In the genomic region with DNA sequence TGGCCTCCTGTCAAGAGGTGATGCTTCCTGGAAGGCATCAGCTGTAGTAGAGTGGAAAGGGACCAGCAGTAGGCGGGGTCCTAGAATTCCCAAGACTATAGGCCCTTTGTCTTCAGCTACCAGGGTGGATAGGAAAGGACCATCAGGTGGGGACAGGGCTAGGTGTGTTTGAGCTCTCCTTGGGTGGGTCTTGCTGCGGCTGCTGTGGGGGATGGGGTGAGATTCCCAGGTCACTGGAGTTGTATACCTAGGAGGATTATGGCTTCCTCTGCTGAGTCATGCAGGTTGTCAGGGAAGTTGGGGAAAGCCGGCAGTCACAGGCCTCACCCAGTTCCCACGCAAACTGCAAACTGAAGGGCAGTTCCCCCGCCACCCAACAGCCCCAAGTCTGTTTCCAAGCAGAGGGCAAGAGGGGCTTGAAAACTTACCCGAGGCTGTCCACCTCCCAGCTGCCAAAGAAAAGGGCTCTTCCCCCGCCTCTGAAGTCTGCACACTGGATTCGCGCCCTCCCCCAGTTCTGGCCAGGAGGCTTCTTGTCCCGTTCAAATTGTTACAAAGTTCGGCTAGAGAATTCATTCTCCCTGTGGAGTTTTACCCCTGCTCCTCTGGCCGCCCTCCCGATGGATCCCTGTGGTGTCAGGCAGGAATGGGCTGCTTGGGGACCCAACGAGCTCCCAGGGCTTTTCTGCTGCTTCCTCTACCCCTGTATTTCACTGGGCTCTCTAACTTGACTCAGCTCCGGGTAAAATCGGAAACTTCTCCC, we compare ENCODE assay signal across 23 cellular contexts. TPM values are rescaled to one million over a fixed set of nuclear protein-coding genes. Genes with fewer than 3 reads are reported as not detected.
A peak's percentile ranks its signal among the peaks of the same experiment; 100 is the strongest.
DNase-seq lines count a peak whose midpoint lies in the region; ATAC-seq, FAIRE-seq and TF ChIP-seq lines count a peak whose summit lies in the region.
"Had no signal": no experiment of that assay in that cellular context is flagged by ENCODE, and none has a peak within 500 bp of the region (broad histone marks: within the 10 kb centered on the region; RNA-seq: fewer than 3 reads in every experiment).

No MANE protein-coding gene starts in this region.

- no peak for TF ChIP-seq POLR2A in H1 (IDR thresholded peaks at IDR 0.05; ENCODE audit: control extremely low read depth in 1 of 2, low read depth in 2 of 2, low read length in 2 of 2)
- no peak for TF ChIP-seq POLR2A in esophagus muscularis mucosa (IDR thresholded peaks at IDR 0.05; ENCODE audit: low read depth)

- no peak overlapping the region for H3K23ac ChIP-seq in H1 (ENCODE audit: insufficient read length)
- no peak overlapping the region for H3K23ac ChIP-seq in mesendoderm (ENCODE audit: low read length)

- H3K36me3 Mint-ChIP-seq in GM23338 (ENCODE audit: low read depth) (no peaks in the 10 kb centered on the region), natural killer cell (no peaks in the 10 kb centered on the region)

- no peak overlapping the region for H2BK12ac ChIP-seq in H1 (ENCODE audit: low read depth, low read length)

- H3K18ac ChIP-seq in H1 (ENCODE audit: extremely low read depth, low read length) = no peak overlapping the region
- H3K18ac ChIP-seq in mesendoderm (ENCODE audit: low read length) = peak overlapping the region; percentile 43

- CTCF ChIA-PET in H1 (lab: Charles Lee; ENCODE audit: partially characterized antibody) = interaction anchor here (3.3 kb wide), 1 partner anchor 56 kb away, joined by 13 read pairs; no protein-coding TSS in a partner anchor

- 90% methylated on average over 16 of the region's 16 CpGs; no CpG with 5 or more reads in 1 of the 2 experiments for WGBS in H1 (ENCODE audit: extremely low coverage in 1 of 2, insufficient coverage in 1 of 2, insufficient read length in 1 of 2, insufficient replicate concordance in 2 of 2, low coverage in 1 of 2, low lambda C conversion rate in 2 of 2, missing lambda C conversion rate in 1 of 2), 2 experiments
- WGBS in mesendoderm (ENCODE audit: extremely low coverage, insufficient coverage, low lambda C conversion rate) = no CpG with 5 or more reads among the region's 16 CpGs
- 91% methylated on average over 16 of the region's 16 CpGs for WGBS in esophagus muscularis mucosa

- TF ChIP-seq CTCF in GM23338 (conservative IDR thresholded peaks at IDR 0.05; ENCODE audit: low read depth in 2 of 2) (no peak), H1 (IDR thresholded peaks at IDR 0.05; ENCODE audit: control extremely low read depth in 1 of 3, insufficient read depth in 1 of 3, low read depth in 1 of 3, low read length in 3 of 3) (no peak), esophagus muscularis mucosa (IDR thresholded peaks at IDR 0.05) (no peak), natural killer cell (IDR thresholded peaks at IDR 0.05) (no peak)

- no peak for FAIRE-seq in H1 (lab: Jason Lieb, UNC)
- FAIRE-seq: A549, G401.6, GM12891, HTR-8/SVneo had no signal

- H3K27me3 ChIP-seq in GM23338 (ENCODE audit: insufficient read depth) (no peaks in the 10 kb centered on the region), NT2/D1 (ENCODE audit: insufficient read depth, insufficient read length) (no peaks in the 10 kb centered on the region), H1 (replicated peaks in 1 of 4; ENCODE audit: control insufficient read depth in 3 of 4, extremely low read depth in 1 of 4, insufficient read depth in 3 of 4, low read length in 3 of 4) (no peaks in the 10 kb centered on the region), mesendoderm (ENCODE audit: insufficient read depth, low read length, poor library complexity) (no peaks in the 10 kb centered on the region), esophagus muscularis mucosa (no peaks in the 10 kb centered on the region)
- H3K27me3 ChIP-seq: BLaER1 treated with 17β-estradiol and CSF1 and Interleukin-3, amounts not matched to agents 10 nM and 100 nM had no signal

- no peaks in the 10 kb centered on the region for H3F3A ChIP-seq in GM23338 (replicated peaks; ENCODE audit: low read depth)

- H3K4me1 ChIP-seq in GM23338 (ENCODE audit: insufficient read depth) (peaks cover 6% of the 10 kb centered on the region; the same call in 1 of the 2 replicates), NT2/D1 (ENCODE audit: insufficient read depth, insufficient read length) (no peaks in the 10 kb centered on the region), H1 (replicated peaks in 1 of 4; ENCODE audit: control insufficient read depth in 3 of 4, insufficient read depth in 4 of 4, low read length in 3 of 4) (peaks cover 0 to 3% (median 0%) of the 10 kb centered on the region in 4 experiments; a peak in 4 of 7 replicates), mesendoderm (ENCODE audit: control insufficient read depth, low read depth, low read length) (no peaks in the 10 kb centered on the region), esophagus muscularis mucosa (peaks cover 0 to 21% (median 15%) of the 10 kb centered on the region in 4 donors)
- H3K4me1 ChIP-seq: BLaER1 treated with 17β-estradiol and CSF1 and Interleukin-3, amounts not matched to agents 10 nM and 100 nM had no signal

- no peak overlapping the region for H4K91ac ChIP-seq in H1 (replicated peaks; ENCODE audit: insufficient read length, low read length)

- TF ChIP-seq RAD21 in H1 (IDR thresholded peaks at IDR 0.05 in 1 of 2, conservative IDR thresholded peaks at IDR 0.05 in 1 of 2; ENCODE audit: low read depth in 2 of 2, low read length in 2 of 2) = no peak

- TF ChIP-seq EP300 in H1 (IDR thresholded peaks at IDR 0.05; ENCODE audit: borderline replicate concordance in 1 of 2, low read depth in 2 of 2, low read length in 2 of 2) (no peak), esophagus muscularis mucosa (IDR thresholded peaks at IDR 0.05) (no peak)

- H3K27ac ChIP-seq in GM23338 (ENCODE audit: low read depth) = no peak overlapping the region
- H3K27ac ChIP-seq in H1 (ENCODE audit: low read depth, low read length) = no peak overlapping the region
- no peak overlapping the region for H3K27ac ChIP-seq in mesendoderm (ENCODE audit: low read depth, low read length)
- no peak overlapping the region for H3K27ac ChIP-seq in esophagus muscularis mucosa (replicated peaks in 1 of 4)
- H3K27ac ChIP-seq: BLaER1 treated with 17β-estradiol and CSF1 and Interleukin-3, amounts not matched to agents 10 nM and 100 nM; PC-9 had no signal

- H2BK15ac ChIP-seq in H1 (ENCODE audit: low read length) (no peak overlapping the region), mesendoderm (replicated peaks; ENCODE audit: low read depth) (no peak overlapping the region)

- no peak overlapping the region for H2BK120ac ChIP-seq in H1 (replicated peaks; ENCODE audit: low read depth, low read length)
- H2BK120ac ChIP-seq in mesendoderm (ENCODE audit: low read depth, low read length) = no peak overlapping the region

- H4K5ac ChIP-seq in H1 (ENCODE audit: insufficient read length, low read depth, low read length) = no peak overlapping the region
- H4K5ac ChIP-seq in mesendoderm (ENCODE audit: low read length) = no peak overlapping the region

- no peaks in the 10 kb centered on the region for H4K20me1 ChIP-seq in GM23338 (replicated peaks; ENCODE audit: insufficient read depth)
- no peaks in the 10 kb centered on the region for H4K20me1 ChIP-seq in H1 (replicated peaks in 1 of 2; ENCODE audit: control insufficient read depth in 1 of 2, insufficient read depth in 2 of 2, low read length in 2 of 2)
- H4K20me1 ChIP-seq: BLaER1 treated with 17β-estradiol and CSF1 and Interleukin-3, amounts not matched to agents 10 nM and 100 nM had no signal

- no peak overlapping the region for H2AK5ac ChIP-seq in H1 (ENCODE audit: low read depth, low read length)
- no peak overlapping the region for H2AK5ac ChIP-seq in mesendoderm (ENCODE audit: low read length)

- peaks cover 6% of the 10 kb centered on the region; the same call in 1 of the 2 replicates for H3K9me2 ChIP-seq in GM23338 (ENCODE audit: insufficient read depth)

- no peaks in the 10 kb centered on the region for H3K9me3 ChIP-seq in NT2/D1 (ENCODE audit: insufficient read depth, low read length)
- no peaks in the 10 kb centered on the region for H3K9me3 ChIP-seq in H1 (ENCODE audit: insufficient read depth in 2 of 2, low read depth in 1 of 2, low read length in 1 of 2)
- no peaks in the 10 kb centered on the region for H3K9me3 ChIP-seq in esophagus muscularis mucosa
- H3K9me3 ChIP-seq: A549 had no signal

- no peak overlapping the region for H3K56ac ChIP-seq in H1 (replicated peaks; ENCODE audit: insufficient read length, low read depth, low read length)
- H3K56ac ChIP-seq in mesendoderm (ENCODE audit: low read length) = no peak overlapping the region

- no peak overlapping the region for H3K4me2 ChIP-seq in GM23338
- H3K4me2 ChIP-seq in H1 (ENCODE audit: insufficient read depth in 1 of 2, low read depth in 2 of 2, low read length in 2 of 2) = no peak overlapping the region; a peak in 1 of 4 replicates
- H3K4me2 ChIP-seq in mesendoderm (ENCODE audit: low read length) = no peak overlapping the region
- H3K4me2 ChIP-seq: A549; BLaER1 treated with 17β-estradiol and CSF1 and Interleukin-3, amounts not matched to agents 10 nM and 100 nM; PC-9 had no signal

- ATAC-seq in GM23338 = peak; percentile 54
- ATAC-seq in HG03469 (IDR thresholded peaks at IDR 0.05; ENCODE audit: unreplicated experiment) = no peak
- no peak for ATAC-seq in natural killer cell
- ATAC-seq: A549 had no signal

- no peaks in the 10 kb centered on the region for H3K23me2 ChIP-seq in H1 (ENCODE audit: low read depth, low read length)

- H3K36me3 ChIP-seq in GM23338 (ENCODE audit: insufficient read depth) = no peaks in the 10 kb centered on the region
- H3K36me3 ChIP-seq in NT2/D1 (ENCODE audit: insufficient read depth, insufficient read length, low read length) = no peaks in the 10 kb centered on the region
- no peaks in the 10 kb centered on the region for H3K36me3 ChIP-seq in H1 (ENCODE audit: control insufficient read depth in 2 of 4, insufficient read depth in 4 of 4, low read length in 3 of 4)
- no peaks in the 10 kb centered on the region for H3K36me3 ChIP-seq in mesendoderm (ENCODE audit: control insufficient read depth, insufficient read depth, low read length)
- no peaks in the 10 kb centered on the region for H3K36me3 ChIP-seq in esophagus muscularis mucosa

- intact Hi-C loops in esophagus muscularis mucosa (cut with DNase I) (no loop called here), natural killer cell (cut with micrococcal nuclease) (no loop called here)

- POLR2A ChIA-PET in H1 (lab: Charles Lee; ENCODE audit: partially characterized antibody) = no interaction called here

- H3K4me1 Mint-ChIP-seq in GM23338 (peaks cover 23% of the 10 kb centered on the region), natural killer cell (peaks cover 0 to 8% of the 10 kb centered on the region in 2 donors)

- H3K79me2 ChIP-seq in GM23338 (replicated peaks; ENCODE audit: insufficient read depth) (no peaks in the 10 kb centered on the region), H1 (ENCODE audit: control insufficient read depth in 1 of 2, insufficient read depth in 2 of 2, low read length in 2 of 2) (no peaks in the 10 kb centered on the region), mesendoderm (ENCODE audit: control insufficient read depth, insufficient read depth, low read length) (no peaks in the 10 kb centered on the region)

- H3K27me3 Mint-ChIP-seq in GM23338 (ENCODE audit: insufficient read depth, low read depth, poor library complexity) = peaks cover 5% of the 10 kb centered on the region
- H3K27me3 Mint-ChIP-seq in natural killer cell (ENCODE audit: low read depth in 2 of 2) = no peaks in the 10 kb centered on the region

- H2BK5ac ChIP-seq in H1 (ENCODE audit: low read depth, low read length) = 0 out of 2 replicates have a peak overlapping the region, but pooled peaks have one; percentile 24
- H2BK5ac ChIP-seq in mesendoderm (ENCODE audit: low read length) = no peak overlapping the region

- no peak overlapping the region for H3K9ac ChIP-seq in NT2/D1 (ENCODE audit: insufficient read length, low read depth)
- no peak overlapping the region for H3K9ac ChIP-seq in H1 (replicated peaks in 1 of 4; ENCODE audit: extremely low read depth in 1 of 4, low read depth in 3 of 4, low read length in 3 of 4)
- no peak overlapping the region for H3K9ac ChIP-seq in mesendoderm (ENCODE audit: low read length)
- H3K9ac ChIP-seq: BLaER1 treated with 17β-estradiol and CSF1 and Interleukin-3, amounts not matched to agents 10 nM and 100 nM had no signal

- H3K4ac ChIP-seq in H1 (replicated peaks; ENCODE audit: insufficient read length, low read depth, low read length) (no peak overlapping the region), mesendoderm (ENCODE audit: low read depth, low read length) (no peak overlapping the region)

- no peak overlapping the region for H3K4me3 Mint-ChIP-seq in GM23338
- H3K4me3 Mint-ChIP-seq in natural killer cell = no peak overlapping the region
- H3K4me3 Mint-ChIP-seq: HFFc6 had no signal

- H4K8ac ChIP-seq in H1 (ENCODE audit: extremely low read depth, insufficient read depth, low read length) (no peak overlapping the region), mesendoderm (ENCODE audit: low read depth, low read length) (no peak overlapping the region)

- H3K4me3 ChIP-seq in GM23338 (no peak overlapping the region), NT2/D1 (ENCODE audit: insufficient read length, low read depth) (no peak overlapping the region), H1 (ENCODE audit: extremely low read depth in 1 of 4, insufficient read depth in 2 of 4, low read depth in 3 of 4, low read length in 4 of 4) (no peak overlapping the region), mesendoderm (ENCODE audit: low read length) (no peak overlapping the region), esophagus muscularis mucosa (no peak overlapping the region)
- H3K4me3 ChIP-seq: A549; BLaER1 treated with 17β-estradiol and CSF1 and Interleukin-3, amounts not matched to agents 10 nM and 100 nM; PC-9 had no signal

- H3K79me1 ChIP-seq in H1 (ENCODE audit: low read depth, low read length) = no peaks in the 10 kb centered on the region
- no peaks in the 10 kb centered on the region for H3K79me1 ChIP-seq in mesendoderm (ENCODE audit: low read length)

- no peak overlapping the region for H2BK20ac ChIP-seq in H1 (ENCODE audit: low read length)

- H3K14ac ChIP-seq in H1 (ENCODE audit: insufficient read length) = no peak overlapping the region

- H3K9me3 Mint-ChIP-seq in GM23338 = no peaks in the 10 kb centered on the region
- no peaks in the 10 kb centered on the region for H3K9me3 Mint-ChIP-seq in natural killer cell
- H3K9me3 Mint-ChIP-seq: HFFc6 had no signal

- H3K27ac Mint-ChIP-seq in GM23338 (peak overlapping the region; percentile 91), natural killer cell (no peak overlapping the region)
- H3K27ac Mint-ChIP-seq: HFFc6 had no signal

- H2AFZ ChIP-seq in GM23338 (no peak overlapping the region; the same call in 1 of the 2 replicates), H1 (ENCODE audit: low read length) (no peak overlapping the region)
- H2AFZ ChIP-seq: PC-9 had no signal

- no peak for DNase-seq in GM23338 (ENCODE audit: low spot score)
- peak; percentile 1 for DNase-seq in NT2/D1 (ENCODE audit: low read depth, low spot score)
- no peak for DNase-seq in H1 (ENCODE audit: low read depth in 1 of 2, low spot score in 2 of 2)
- no peak for DNase-seq in mesendoderm
- no peak for DNase-seq in esophagus muscularis mucosa (ENCODE audit: extremely low spot score)
- DNase-seq in natural killer cell = no peak
- DNase-seq in activated CD4-positive, alpha-beta T cell treated with anti-CD3 and anti-CD28 coated beads, Interleukin-2, amount 50 U/mL, for 4 hours = no peak
- DNase-seq: DMS79 treated with DMSO at 0.1 percent for 48 hours, HFFc6, KBM-7, NCI-H1417 treated with DMSO at 0.1 percent for 48 hours, NCI-H2029, NCI-H2171, NCI-H446 treated with DMSO at 0.1 percent for 48 hours, NCI-H748 treated with DMSO at 0.1 percent for 48 hours, PC-9 had no signal

RNA-seq across cellular contexts. Expression of gene ECM2, which starts 23.0 kb away (rescaled TPM):
- not detected in 2 replicates for total RNA-seq in GM23338 (2014; rRNA removed; shearing (Covaris generic))
- polyA plus RNA-seq in GM23338 (2016; fragmentation: Nextera tagmentation; extraction: Ambion mirVana) = 0.57 and 0.79 TPM in 2 replicates
- not detected in 2 replicates for total RNA-seq in H1 (2021; fragmentation: NEBNext Ultra II Directional; extraction: Animal tissue kit (Norgen Biotek cat#: 25700))
- polyA plus RNA-seq in H1 (2011; rRNA removed) = not detected in 2 replicates
- polyA plus RNA-seq in H1 (2011; cell fraction: cytosol; rRNA removed) = not detected
- not detected for polyA plus RNA-seq in H1 (2011; cell fraction: nucleus; rRNA removed)
- polyA plus RNA-seq in H1 (2012, experiment 1 of 2) = 0.07 to 0.08 TPM in 2 of 4 replicates, not detected in the others
- not detected for polyA plus RNA-seq in H1 (2012, experiment 2 of 2)
- not detected for polyA plus RNA-seq in H1 (2013, experiment 1 of 2)
- polyA plus RNA-seq in H1 (2013, experiment 2 of 2) = 0.09 TPM
- not detected in 2 replicates for polyA minus RNA-seq in H1 (2011; rRNA and poly(A)+ RNA removed)
- polyA minus RNA-seq in H1 (2011; cell fraction: cytosol; rRNA and poly(A)+ RNA removed) = not detected
- not detected for polyA minus RNA-seq in H1 (2011; cell fraction: nucleus; rRNA and poly(A)+ RNA removed)
- 0.03 TPM for polyA plus RNA-seq in mesendoderm (2013, experiment 1 of 2)
- 0.01 TPM for polyA plus RNA-seq in mesendoderm (2013, experiment 2 of 2)
- 10 to 100 TPM in 2 of 4 donors, 1 to 10 TPM in 2; 8.1 to 11.7 (median 9.8) TPM for total RNA-seq in esophagus muscularis mucosa
- not detected for total RNA-seq in natural killer cell
- total RNA-seq: SK-MEL-5 had no signal
